In genomic region chr4:64334964-64335363, GRCh38 we compare ENCODE assay signal across 21 cellular contexts.
"Had no signal": no experiment of that assay in that cellular context is flagged by ENCODE, and none has a peak within 500 bp of the region (broad histone marks: within the 10 kb centered on the region; RNA-seq: fewer than 3 reads in every experiment).

No MANE protein-coding gene starts in this region.

- H3K27ac ChIP-seq: colonic mucosa, epithelial cell of prostate, esophagus squamous epithelium, gastrocnemius medialis, left lung, lower lobe of right lung had no signal

- H3K4me3 ChIP-seq: colonic mucosa, esophagus squamous epithelium, gastrocnemius medialis, left lung, lower lobe of right lung, mucosa of descending colon had no signal

- DNase-seq: colonic mucosa; cortex of kidney; effector CD8-positive, alpha-beta T cell; effector memory CD8-positive, alpha-beta T cell; endodermal cell; erythroblast; esophagus squamous epithelium; foreskin fibroblast; foreskin melanocyte; gastrocnemius medialis; glutamatergic neuron; head of caudate nucleus; hippocampal formation; left cardiac atrium; lower lobe of right lung; mesenchymal stem cell; mucosa of descending colon; naive B cell had no signal

- H3K36me3 ChIP-seq: colonic mucosa, esophagus squamous epithelium, gastrocnemius medialis, left lung, lower lobe of right lung had no signal

- H3K4me1 ChIP-seq: colonic mucosa, esophagus squamous epithelium, gastrocnemius medialis, left lung, lower lobe of right lung had no signal

- ATAC-seq: effector memory CD8-positive, alpha-beta T cell; esophagus mucosa; gastrocnemius medialis; left lung; lower lobe of right lung; mucosa of descending colon had no signal

- H3K27me3 ChIP-seq: colonic mucosa, esophagus squamous epithelium, gastrocnemius medialis, left lung had no signal

- H3K9me3 ChIP-seq: colonic mucosa, esophagus squamous epithelium, gastrocnemius medialis, lower lobe of right lung had no signal
